32 cellular contexts compared by ENCODE assay signal in the genomic region with DNA sequence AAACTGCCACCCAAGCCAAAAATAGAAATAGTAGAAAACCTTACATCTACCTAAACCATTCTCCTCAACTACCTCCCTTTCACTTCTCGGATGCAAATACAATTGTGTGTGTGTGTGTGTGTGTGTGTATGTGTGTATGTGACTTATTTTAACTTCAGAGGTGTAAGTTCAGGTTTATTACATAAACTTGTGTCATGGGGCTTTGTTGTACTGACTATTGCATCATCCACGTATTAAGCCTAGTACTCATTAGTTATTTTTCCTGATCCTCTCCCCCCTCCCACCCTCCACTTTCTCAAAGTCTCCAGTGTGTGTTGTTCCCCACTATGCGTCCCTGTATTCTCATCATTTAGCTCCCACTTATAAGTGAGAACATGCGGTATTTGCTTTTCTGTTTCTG.
"Had no signal": no experiment of that assay in that cellular context is flagged by ENCODE, and none has a peak within 500 bp of the region (broad histone marks: within the 10 kb centered on the region; RNA-seq: fewer than 3 reads in every experiment).

No MANE protein-coding gene starts in this region.

- H3K4me3 ChIP-seq: coronary artery, esophagus squamous epithelium, heart right ventricle, left lung, mucosa of descending colon, ovary, psoas muscle, skin epidermis, spleen, testis, tibial artery had no signal

- H3K4me1 ChIP-seq: left lung, psoas muscle, testis had no signal

- H3K36me3 Mint-ChIP-seq: naive B cell; stimulated activated memory B cell treated with anti-CD40 and anti-IgM and Interleukin-4, amounts not matched to agents 10 μg/mL and 1 μg/mL and 100 μg/mL, for 72 hours; type B pancreatic cell had no signal

- H3K4me3 Mint-ChIP-seq: mesothelial cell of epicardium; naive B cell; nephron progenitor cell; stimulated activated memory B cell treated with anti-CD40 and anti-IgM and Interleukin-4, amounts not matched to agents 10 μg/mL and 1 μg/mL and 100 μg/mL, for 72 hours; type B pancreatic cell had no signal

- H3K4me1 Mint-ChIP-seq: nephron progenitor cell had no signal

- H3K27ac ChIP-seq: coronary artery, esophagus squamous epithelium, heart right ventricle, left lung, ovary, psoas muscle, skin epidermis, spleen, testis, tibial artery had no signal

- H3K27me3 ChIP-seq: esophagus squamous epithelium, heart right ventricle, left lung, ovary, spleen, testis, tibial artery had no signal

- H3K27me3 Mint-ChIP-seq: naive B cell, type B pancreatic cell had no signal

- H3K9me3 ChIP-seq: esophagus squamous epithelium, heart right ventricle, left lung, mucosa of descending colon, ovary, psoas muscle, spleen, testis, tibial artery had no signal

- DNase-seq: dermis blood vessel endothelial cell; effector memory CD4-positive, alpha-beta T cell; erythroblast; esophagus squamous epithelium; foreskin melanocyte; glutamatergic neuron; heart right ventricle; hippocampal formation; left cardiac atrium; left lung; mesenchymal stem cell; mucosa of descending colon; naive B cell; nephron progenitor cell; nucleus accumbens; ovary; posterior cingulate gyrus; psoas muscle; right cardiac atrium; spleen; stimulated activated CD4-positive, alpha-beta T cell treated with anti-CD3 and anti-CD28 coated beads, Interleukin-4, amount 100 ng/mL, for 4 hours; stimulated activated naive CD8-positive, alpha-beta T cell treated with anti-CD3 and anti-CD28 coated beads, Interleukin-15, Interleukin-2, amounts not matched to agents 100 U/mL and 50 U/mL, for 24 hours; substantia nigra; testis; tibial artery had no signal

- H3K27ac Mint-ChIP-seq: mesothelial cell of epicardium; nephron progenitor cell; stimulated activated memory B cell treated with anti-CD40 and anti-IgM and Interleukin-4, amounts not matched to agents 10 μg/mL and 1 μg/mL and 100 μg/mL, for 72 hours; type B pancreatic cell had no signal

- FAIRE-seq: endothelial cell of umbilical vein, islet of Langerhans had no signal

- H3K36me3 ChIP-seq: esophagus squamous epithelium, heart right ventricle, left lung, ovary, spleen, tibial artery had no signal

- ATAC-seq: heart right ventricle; left cardiac atrium; left lung; mucosa of descending colon; psoas muscle; right cardiac atrium; stimulated activated memory B cell treated with anti-CD40 and anti-IgM and Interleukin-4, amounts not matched to agents 10 μg/mL and 1 μg/mL and 100 μg/mL, for 72 hours; stimulated activated naive CD8-positive, alpha-beta T cell treated with anti-CD3 and anti-CD28 coated beads, Interleukin-15, Interleukin-2, amounts not matched to agents 100 U/mL and 50 U/mL, for 24 hours had no signal

- H3K9me3 Mint-ChIP-seq: mesothelial cell of epicardium; naive B cell; nephron progenitor cell; stimulated activated memory B cell treated with anti-CD40 and anti-IgM and Interleukin-4, amounts not matched to agents 10 μg/mL and 1 μg/mL and 100 μg/mL, for 72 hours; type B pancreatic cell had no signal
